ENCODE assay signal across 1 cellular context in genomic region chr15:43492266-43492665, GRCh38.
TF ChIP-seq lines count a peak whose summit lies in the region.

No MANE protein-coding gene starts in this region.

TF ChIP-seq in SK-N-SH, 30 proteins besides CTCF, POLR2A, EP300 and RAD21 (continued from another document):
- no peak for TF ChIP-seq PBX3 (IDR thresholded peaks at IDR 0.05)
- TF ChIP-seq POLR2AphosphoS5 (IDR thresholded peaks at IDR 0.05; ENCODE audit: low read depth, low read length) = no peak
- no peak for TF ChIP-seq ZBTB33 (IDR thresholded peaks at IDR 0.05; ENCODE audit: borderline replicate concordance, low read depth)
- no peak for TF ChIP-seq FOXJ3 (CRISPR knock-in tag; IDR thresholded peaks at IDR 0.05)
